9 cellular contexts compared by ENCODE assay signal in genomic region chr1:228837817-228838716, GRCh38.
DNase-seq lines count a peak whose midpoint lies in the region; ATAC-seq and TF ChIP-seq lines count a peak whose summit lies in the region.
"Had no signal": no experiment of that assay in that cellular context is flagged by ENCODE, and none has a peak within 500 bp of the region (broad histone marks: within the 10 kb centered on the region; RNA-seq: fewer than 3 reads in every experiment).

No MANE protein-coding gene starts in this region.

- no peak for TF ChIP-seq POLR2A in thyroid gland (IDR thresholded peaks at IDR 0.05)

- H3K4me1 Mint-ChIP-seq in CD4-positive, alpha-beta T cell (ENCODE audit: low read depth), result no peaks in the 10 kb centered on the region
- H3K4me1 Mint-ChIP-seq in stimulated activated memory B cell treated with anti-CD40 and anti-IgM and Interleukin-4, amounts not matched to agents 10 μg/mL and 1 μg/mL and 100 μg/mL, for 72 hours, result no peaks in the 10 kb centered on the region
- H3K4me1 Mint-ChIP-seq: naive B cell had no signal

- H3K4me3 ChIP-seq in adipocyte (ENCODE audit: low read length) (no peak overlapping the region), thyroid gland (replicated peaks in 1 of 3) (no peak overlapping the region)

- H3K36me3 ChIP-seq in adipocyte (ENCODE audit: control insufficient read depth, insufficient read depth, low read length, severe bottlenecking) (no peaks in the 10 kb centered on the region), thyroid gland (no peaks in the 10 kb centered on the region)

- CTCF ChIA-PET in CD4-positive, alpha-beta T cell (lab: Charles Lee), result no interaction called here

- POLR2A ChIA-PET in CD4-positive, alpha-beta T cell (lab: Charles Lee), result no interaction called here

- no peak overlapping the region for H3K27ac Mint-ChIP-seq in CD4-positive, alpha-beta T cell
- H3K27ac Mint-ChIP-seq in stimulated activated memory B cell treated with anti-CD40 and anti-IgM and Interleukin-4, amounts not matched to agents 10 μg/mL and 1 μg/mL and 100 μg/mL, for 72 hours, result no peak overlapping the region

- peak overlapping the region; percentile 28 for H3K9ac ChIP-seq in adipocyte (ENCODE audit: low read length)

- H3K4me3 Mint-ChIP-seq in CD4-positive, alpha-beta T cell, result no peak overlapping the region
- H3K4me3 Mint-ChIP-seq in stimulated activated memory B cell treated with anti-CD40 and anti-IgM and Interleukin-4, amounts not matched to agents 10 μg/mL and 1 μg/mL and 100 μg/mL, for 72 hours, result no peak overlapping the region
- H3K4me3 Mint-ChIP-seq: naive B cell had no signal

- TF ChIP-seq CTCF in thyroid gland (IDR thresholded peaks at IDR 0.05), result no peak
- TF ChIP-seq CTCF in CD4-positive, alpha-beta T cell (IDR thresholded peaks at IDR 0.05), result no peak

- no peaks in the 10 kb centered on the region for H3K36me3 Mint-ChIP-seq in CD4-positive, alpha-beta T cell (ENCODE audit: low read depth)
- no peaks in the 10 kb centered on the region for H3K36me3 Mint-ChIP-seq in stimulated activated memory B cell treated with anti-CD40 and anti-IgM and Interleukin-4, amounts not matched to agents 10 μg/mL and 1 μg/mL and 100 μg/mL, for 72 hours
- H3K36me3 Mint-ChIP-seq: naive B cell had no signal

- ATAC-seq in HG03135 (IDR thresholded peaks at IDR 0.05; ENCODE audit: unreplicated experiment), result peak; percentile 56
- ATAC-seq in CD4-positive, alpha-beta T cell (ENCODE audit: poor library complexity), result no peak
- no peak for ATAC-seq in stimulated activated memory B cell treated with anti-CD40 and anti-IgM and Interleukin-4, amounts not matched to agents 10 μg/mL and 1 μg/mL and 100 μg/mL, for 72 hours

- H3K9me3 ChIP-seq in adipocyte (ENCODE audit: control insufficient read depth, low read length), result peaks cover 6% of the 10 kb centered on the region
- no peaks in the 10 kb centered on the region for H3K9me3 ChIP-seq in thyroid gland
- H3K9me3 ChIP-seq in CD4-positive, alpha-beta T cell (ENCODE audit: control insufficient read depth, low read length), result peaks cover 6% of the 10 kb centered on the region

- H3K27ac ChIP-seq in thyroid gland, result peak overlapping the region; percentile 87 to 94 (median 93)
- H3K27ac ChIP-seq in CD4-positive, alpha-beta T cell (ENCODE audit: low read depth, low read length), result no peak overlapping the region

- DNase-seq in ELF-1 (ENCODE audit: low read depth, low spot score), result peak; percentile 86
- peak; percentile 58 for DNase-seq in adipocyte (ENCODE audit: low read depth)
- peak; percentile 97 for DNase-seq in iris pigment epithelial cell (ENCODE audit: low read depth)
- peak; percentile 70 to 73 for DNase-seq in thyroid gland
- DNase-seq in CD4-positive, alpha-beta T cell, result no peak
- no peak for DNase-seq in GOT3 (lab: John Stamatoyannopoulos, UW)
- DNase-seq: naive B cell had no signal

- H3K4me1 ChIP-seq in adipocyte (ENCODE audit: control insufficient read depth, insufficient read depth, low read length) (peaks cover 25% of the 10 kb centered on the region), thyroid gland (peaks cover 16 to 41% of the 10 kb centered on the region in 2 donors)

- intact Hi-C loops in thyroid gland (cut with DNase I), result loop anchor here (10.0 kb wide), 1 partner anchor 147 kb away; no protein-coding TSS in a partner anchor
- intact Hi-C loops in CD4-positive, alpha-beta T cell (cut with DNase I, micrococcal nuclease), result no loop called here

- 49 to 56% methylated on average over 10 to 11 of the region's 11 CpGs for WGBS in thyroid gland, 2 donors

- H3K27me3 ChIP-seq in adipocyte (replicated peaks; ENCODE audit: control insufficient read depth, insufficient read depth, low read length) (peaks cover 17% of the 10 kb centered on the region), thyroid gland (no peaks in the 10 kb centered on the region)
- H3K27me3 ChIP-seq in CD4-positive, alpha-beta T cell (ENCODE audit: control insufficient read depth, insufficient read depth, low read length), result no peaks in the 10 kb centered on the region

- H3K9me3 Mint-ChIP-seq in CD4-positive, alpha-beta T cell, result peaks cover 6% of the 10 kb centered on the region
- peaks cover 4% of the 10 kb centered on the region for H3K9me3 Mint-ChIP-seq in stimulated activated memory B cell treated with anti-CD40 and anti-IgM and Interleukin-4, amounts not matched to agents 10 μg/mL and 1 μg/mL and 100 μg/mL, for 72 hours

- H3K27me3 Mint-ChIP-seq in CD4-positive, alpha-beta T cell, result no peaks in the 10 kb centered on the region
- peaks cover 28% of the 10 kb centered on the region for H3K27me3 Mint-ChIP-seq in stimulated activated memory B cell treated with anti-CD40 and anti-IgM and Interleukin-4, amounts not matched to agents 10 μg/mL and 1 μg/mL and 100 μg/mL, for 72 hours
- H3K27me3 Mint-ChIP-seq: naive B cell had no signal

Comparison
In these comparisons a context has a peak if more than half of its experiments do, and no peak if none do; other contexts are left out.
1. DNase-seq: peak in ELF-1 (single experiment), adipocyte (single experiment), iris pigment epithelial cell (single experiment) and thyroid gland (2 of 2); none in CD4-positive, alpha-beta T cell (0 of 10) and GOT3 (single experiment).